Comparison of ENCODE assay signal across 20 cellular contexts in the genomic region with DNA sequence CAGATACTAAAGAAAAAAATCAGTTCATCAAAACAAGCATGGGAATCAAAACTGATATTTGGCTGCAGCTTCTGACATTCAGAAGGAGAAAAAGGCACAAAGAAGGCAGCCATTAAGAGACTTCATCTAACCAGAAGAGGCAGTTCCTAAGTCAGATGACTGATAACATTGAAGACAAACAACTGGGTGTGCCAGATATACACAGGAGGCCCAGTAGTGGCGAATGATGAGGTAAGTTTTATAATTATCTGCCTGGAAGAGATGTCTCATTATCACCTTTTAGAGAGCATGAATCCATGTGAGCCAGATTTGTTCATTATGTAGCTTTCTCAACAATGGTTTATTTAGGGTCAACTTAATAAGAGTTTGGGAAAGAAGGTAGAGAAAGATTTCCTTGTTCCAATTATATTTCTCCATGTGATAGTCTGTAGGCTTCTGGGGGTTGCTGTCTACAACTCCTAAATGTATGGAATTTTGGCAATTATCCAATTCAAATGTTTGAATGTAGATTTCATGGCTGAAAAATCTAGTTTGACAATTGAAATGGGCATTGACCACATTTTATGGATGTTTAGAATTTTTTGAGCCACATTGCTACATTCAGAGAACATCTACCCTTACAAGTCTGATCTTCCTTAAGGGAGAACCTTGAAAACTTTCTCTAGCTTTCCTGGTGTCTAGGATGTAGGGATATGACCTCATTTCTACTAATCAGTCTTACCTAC. TPM values are rescaled to one million over a fixed set of nuclear protein-coding genes. Genes with fewer than 3 reads are reported as not detected.
"Had no signal": no experiment of that assay in that cellular context is flagged by ENCODE, and none has a peak within 500 bp of the region (broad histone marks: within the 10 kb centered on the region; RNA-seq: fewer than 3 reads in every experiment).

No MANE protein-coding gene starts in this region.

- FAIRE-seq: frontal cortex, kidney, urothelium cell line had no signal

- H3K4me3 ChIP-seq: adrenal gland, cardiac muscle cell, dorsolateral prefrontal cortex, left ventricle myocardium inferior, thyroid gland had no signal

- DNase-seq: activated CD4-positive, alpha-beta T cell treated with anti-CD3 and anti-CD28 coated beads, Interleukin-2, amount 50 U/mL, for 4 hours; activated gamma-delta T cell; adrenal gland; dorsolateral prefrontal cortex; kidney; left ventricle myocardium inferior; mammary epithelial cell; midbrain; occipital lobe; retina; stimulated activated CD4-positive, alpha-beta T cell treated with anti-CD3 and anti-CD28 coated beads, Interleukin-12 subunit alpha, Interleukin-12 subunit beta, amount 100 ng/mL, for 4 hours; stimulated activated CD4-positive, alpha-beta T cell treated with anti-CD3 and anti-CD28 coated beads, Interleukin-1b, Interleukin-23, amount 100 ng/mL, for 48 hours; stimulated activated naive CD4-positive, alpha-beta T cell treated with Interleukin-2 at 50 U/mL for 16 hours; thyroid gland had no signal

- H3K27ac ChIP-seq: adrenal gland, cardiac muscle cell, dorsolateral prefrontal cortex, epithelial cell of prostate, left ventricle myocardium inferior, thyroid gland, VCaP had no signal

- H3K27me3 ChIP-seq: adrenal gland, cardiac muscle cell, dorsolateral prefrontal cortex, thyroid gland had no signal

- ATAC-seq: activated naive CD4-positive, alpha-beta T cell treated with anti-CD3 and anti-CD28 coated beads, Interleukin-2, amount 50 U/mL, for 72 hours had no signal

- H3K36me3 ChIP-seq: adrenal gland, cardiac muscle cell, left ventricle myocardium inferior, thyroid gland had no signal

- H3K9me3 ChIP-seq: adrenal gland, thyroid gland had no signal

- H3K4me1 ChIP-seq: adrenal gland, left ventricle myocardium inferior, thyroid gland had no signal

RNA-seq across cellular contexts. Expression of a gene that starts 50.4 kb away (rescaled TPM):
- total RNA-seq: activated naive CD4-positive, alpha-beta T cell treated with anti-CD3 and anti-CD28 coated beads, Interleukin-2, amount 50 U/mL, for 72 hours; left ventricle myocardium inferior had no signal
- polyA plus RNA-seq: cardiac muscle cell had no signal
